Comparison of ENCODE assay signal across 8 cellular contexts in the genomic region with DNA sequence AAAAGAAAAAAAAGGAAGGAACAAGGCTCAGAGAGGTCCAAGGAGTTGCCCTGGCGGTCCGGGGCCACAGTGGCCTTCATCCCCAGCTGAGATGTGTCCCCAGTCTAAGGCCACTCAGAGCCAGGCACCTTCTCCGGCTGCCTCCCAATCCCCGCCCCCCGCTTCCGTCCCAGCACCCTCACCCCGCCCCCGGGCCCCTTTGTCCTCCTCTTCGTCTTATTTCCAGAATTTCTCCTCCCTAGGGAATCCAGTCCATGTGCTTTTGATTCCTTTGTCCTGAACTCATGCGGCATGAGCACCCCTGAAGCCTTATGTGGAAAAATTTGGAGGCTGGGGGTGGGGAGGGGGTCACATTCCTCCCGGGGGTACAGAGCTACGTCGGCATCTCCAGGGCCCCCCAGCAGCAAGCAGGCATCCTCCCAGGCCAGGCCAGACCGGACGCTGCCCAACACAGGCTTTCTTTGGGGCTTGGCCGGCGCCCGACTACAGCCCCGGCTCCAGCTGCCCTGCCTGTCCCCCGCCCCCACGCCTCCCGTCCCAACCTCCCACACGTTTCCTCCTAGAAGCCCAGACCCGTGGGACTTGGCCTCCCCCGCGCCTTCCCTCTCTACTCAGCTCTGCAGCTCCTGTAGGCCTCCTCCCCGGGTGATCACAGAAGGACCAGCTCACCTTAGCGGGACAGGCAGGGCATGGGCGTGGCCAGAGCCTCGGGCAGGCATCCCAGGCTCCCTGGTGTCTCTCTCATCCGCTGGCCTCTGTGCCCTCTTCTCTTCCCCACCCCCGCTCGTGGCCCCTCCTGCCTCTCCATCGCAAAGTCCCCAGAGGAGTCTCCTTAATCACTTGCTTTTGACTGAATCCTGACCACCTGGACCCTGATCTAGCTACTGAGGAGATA. TPM values are rescaled to one million over a fixed set of nuclear protein-coding genes. Genes with fewer than 3 reads are reported as not detected.
DNase-seq lines count a peak whose midpoint lies in the region; ATAC-seq, FAIRE-seq and TF ChIP-seq lines count a peak whose summit lies in the region.

No MANE protein-coding gene starts in this region.

- POLR2A ChIA-PET in activated CD8-positive, alpha-beta T cell treated with anti-CD3 and anti-CD28 coated beads, Interleukin-2, amount 10 ng/mL, durations not matched to agents 7 days and 5 days (lab: Charles Lee), result interaction anchor here (0.6 to 18.3 kb wide), 11 partner anchors 8 to 154 kb away, joined by 3 to 415 read pairs (median 4); partner anchors contain the start of gene ADGRE5

- peaks cover 5% of the 10 kb centered on the region; the same call in 1 of the 2 replicates for H3F3A ChIP-seq in DOHH2 (ENCODE audit: control insufficient read depth, insufficient read depth)
- H3F3A ChIP-seq in MM.1S (ENCODE audit: insufficient read depth, low read length), result peaks cover 13% of the 10 kb centered on the region

- no peak for TF ChIP-seq CTCF in DOHH2 (IDR thresholded peaks at IDR 0.05; ENCODE audit: low read depth, low read length, poor library complexity, severe bottlenecking)
- no peak for TF ChIP-seq CTCF in MM.1S (IDR thresholded peaks at IDR 0.05; ENCODE audit: low read length)
- no peak for TF ChIP-seq CTCF in fibroblast of mammary gland (conservative IDR thresholded peaks at IDR 0.05; ENCODE audit: control insufficient read depth, insufficient read depth, low read depth, low read length)
- no peak for TF ChIP-seq CTCF in nephron (IDR thresholded peaks at IDR 0.05; ENCODE audit: unreplicated experiment in 3 of 3)

- peak overlapping the region; percentile 51; the same call in 1 of the 2 replicates for H2AFZ ChIP-seq in MM.1S (ENCODE audit: low read length)

- H3K27me3 ChIP-seq in DOHH2 (ENCODE audit: control insufficient read depth, low read length), result peaks cover 21% of the 10 kb centered on the region
- H3K27me3 ChIP-seq in MM.1S (replicated peaks; ENCODE audit: insufficient read depth, low read length), result peaks cover 26% of the 10 kb centered on the region

- H3K9me2 ChIP-seq in DOHH2 (replicated peaks; ENCODE audit: control insufficient read depth, low read length), result no peaks in the 10 kb centered on the region
- H3K9me2 ChIP-seq in MM.1S (replicated peaks; ENCODE audit: insufficient read depth, low read length), result no peaks in the 10 kb centered on the region

- H3K9me3 ChIP-seq in DOHH2 (ENCODE audit: control insufficient read depth, insufficient read depth, low read length) (no peaks in the 10 kb centered on the region), MM.1S (replicated peaks; ENCODE audit: insufficient read depth, low read length) (no peaks in the 10 kb centered on the region)

- DNase-seq in MM.1S (no peak), fibroblast of mammary gland (ENCODE audit: low read depth) (peak; percentile 86), urothelium cell line (ENCODE audit: low spot score) (peak; percentile 74)
- peak; percentile 69 for DNase-seq in activated CD8-positive, alpha-beta T cell treated with anti-CD3 and anti-CD28 coated beads, Interleukin-2, amount 10 ng/mL, durations not matched to agents 7 days and 5 days

- ATAC-seq in activated CD8-positive, alpha-beta T cell treated with anti-CD3 and anti-CD28 coated beads, Interleukin-2, amount 10 ng/mL, durations not matched to agents 7 days and 5 days, result peak; percentile 52
- ATAC-seq in GM21526 (IDR thresholded peaks at IDR 0.05; ENCODE audit: low FRiP score, unreplicated experiment) (no peak), GM18505 (IDR thresholded peaks at IDR 0.05; ENCODE audit: unreplicated experiment) (no peak)

- TF ChIP-seq POLR2A in GM18505 (IDR thresholded peaks at IDR 0.05; ENCODE audit: borderline replicate concordance, extremely low read depth, insufficient read depth, insufficient read length), result no peak

- no peak for FAIRE-seq in urothelium cell line (lab: Jason Lieb, UNC)

- peak overlapping the region; percentile 95 for H3K27ac Mint-ChIP-seq in activated CD8-positive, alpha-beta T cell treated with anti-CD3 and anti-CD28 coated beads, Interleukin-2, amount 10 ng/mL, durations not matched to agents 7 days and 5 days
- peak overlapping the region; percentile 92 to 93 (median 93) for H3K27ac Mint-ChIP-seq in nephron

- no peaks in the 10 kb centered on the region for H3K9me3 Mint-ChIP-seq in activated CD8-positive, alpha-beta T cell treated with anti-CD3 and anti-CD28 coated beads, Interleukin-2, amount 10 ng/mL, durations not matched to agents 7 days and 5 days (ENCODE audit: insufficient read depth)
- no peaks in the 10 kb centered on the region for H3K9me3 Mint-ChIP-seq in nephron

- no peak overlapping the region for H3K27ac ChIP-seq in DOHH2 (ENCODE audit: low read depth, low read length)
- H3K27ac ChIP-seq in MM.1S (ENCODE audit: low read length), result no peak overlapping the region

- peak overlapping the region; percentile 66 for H3K4me2 ChIP-seq in DOHH2 (ENCODE audit: low read length)
- peak overlapping the region; percentile 47; the same call in 1 of the 2 replicates for H3K4me2 ChIP-seq in MM.1S (ENCODE audit: low read depth, low read length)

- CTCF ChIA-PET in activated CD8-positive, alpha-beta T cell treated with anti-CD3 and anti-CD28 coated beads, Interleukin-2, amount 10 ng/mL, durations not matched to agents 7 days and 5 days (lab: Charles Lee), result interaction anchor here (1.2 to 8.0 kb wide), 7 partner anchors 8 to 227 kb away, joined by 4 to 135 read pairs (median 17); partner anchors contain the start of genes ADGRE5 and ASF1B

- H3K36me3 ChIP-seq in DOHH2 (ENCODE audit: control insufficient read depth, low read length) (no peaks in the 10 kb centered on the region), MM.1S (replicated peaks; ENCODE audit: insufficient read depth, low read length) (no peaks in the 10 kb centered on the region)

- peaks cover 61% of the 10 kb centered on the region for H3K4me1 Mint-ChIP-seq in activated CD8-positive, alpha-beta T cell treated with anti-CD3 and anti-CD28 coated beads, Interleukin-2, amount 10 ng/mL, durations not matched to agents 7 days and 5 days (ENCODE audit: low read depth)
- H3K4me1 Mint-ChIP-seq in nephron, result peaks cover 32% of the 10 kb centered on the region

- no peaks in the 10 kb centered on the region for H3K36me3 Mint-ChIP-seq in activated CD8-positive, alpha-beta T cell treated with anti-CD3 and anti-CD28 coated beads, Interleukin-2, amount 10 ng/mL, durations not matched to agents 7 days and 5 days (ENCODE audit: low read depth)
- H3K36me3 Mint-ChIP-seq in nephron (ENCODE audit: low read depth), result no peaks in the 10 kb centered on the region

- H4K20me1 ChIP-seq in DOHH2 (ENCODE audit: control insufficient read depth, insufficient read depth, low read depth, low read length) (no peaks in the 10 kb centered on the region), MM.1S (ENCODE audit: insufficient read depth, low read length) (no peaks in the 10 kb centered on the region)

- H3K4me3 ChIP-seq in DOHH2 (ENCODE audit: low read length) (peak overlapping the region; percentile 56), MM.1S (ENCODE audit: low read length) (no peak overlapping the region), fibroblast of mammary gland (ENCODE audit: control insufficient read depth, low read depth, low read length) (peak overlapping the region; percentile 24)

- H3K79me2 ChIP-seq in DOHH2 (ENCODE audit: control insufficient read depth, low read length) (no peaks in the 10 kb centered on the region), MM.1S (ENCODE audit: low read length) (no peaks in the 10 kb centered on the region)

- peak overlapping the region; percentile 87 for H3K4me3 Mint-ChIP-seq in activated CD8-positive, alpha-beta T cell treated with anti-CD3 and anti-CD28 coated beads, Interleukin-2, amount 10 ng/mL, durations not matched to agents 7 days and 5 days
- H3K4me3 Mint-ChIP-seq in nephron, result peak overlapping the region; percentile 53 to 61 (median 56)

- no peak overlapping the region for H3K9ac ChIP-seq in MM.1S (ENCODE audit: low read length)

- no peaks in the 10 kb centered on the region for H3K27me3 Mint-ChIP-seq in activated CD8-positive, alpha-beta T cell treated with anti-CD3 and anti-CD28 coated beads, Interleukin-2, amount 10 ng/mL, durations not matched to agents 7 days and 5 days (ENCODE audit: low read depth)
- no peaks in the 10 kb centered on the region for H3K27me3 Mint-ChIP-seq in nephron (ENCODE audit: low read depth)

- H3K4me1 ChIP-seq in DOHH2 (ENCODE audit: control insufficient read depth, low read length), result peaks cover 34% of the 10 kb centered on the region
- peaks cover 16% of the 10 kb centered on the region for H3K4me1 ChIP-seq in MM.1S (ENCODE audit: low read length)

RNA-seq across cellular contexts. Expression of gene ADGRE5, which starts 17.8 kb away (rescaled TPM):
- total RNA-seq in activated CD8-positive, alpha-beta T cell treated with anti-CD3 and anti-CD28 coated beads, Interleukin-2, amount 10 ng/mL, durations not matched to agents 7 days and 5 days, result 100 to 1,000 TPM; 290 to 302 TPM

RNA-seq across cellular contexts. Expression of gene DDX39A, which starts 55.7 kb away (rescaled TPM):
- total RNA-seq in activated CD8-positive, alpha-beta T cell treated with anti-CD3 and anti-CD28 coated beads, Interleukin-2, amount 10 ng/mL, durations not matched to agents 7 days and 5 days, result 100 to 1,000 TPM; 309 to 313 TPM
